In genomic region chr2:46915281-46915810, GRCh38 we compare ENCODE assay signal across 8 cellular contexts. TPM values are rescaled to one million over a fixed set of nuclear protein-coding genes. Genes with fewer than 3 reads are reported as not detected.
A peak's percentile ranks its signal among the peaks of the same experiment; 100 is the strongest.
DNase-seq lines count a peak whose midpoint lies in the region; ATAC-seq and TF ChIP-seq lines count a peak whose summit lies in the region.

TSS of gene MCFD2 (minus strand) at chr2:46915806. CDS start at chr2:46909171, 6,635 bp downstream.

- H3K9me3 ChIP-seq in neuron (ENCODE audit: low read length) = no peaks in the 10 kb centered on the region

- DNase-seq in activated CD4-positive, alpha-beta T cell treated with anti-CD3 and anti-CD28 coated beads for 36 hours = peak; percentile 29
- no peak for DNase-seq in activated CD4-positive, alpha-beta T cell treated with anti-CD3 and anti-CD28 coated beads for 48 hours
- DNase-seq in activated B cell treated with CpG ODN at 0.5 μM for 24 hours (no peak), fibroblast of the aortic adventitia (ENCODE audit: low read depth) (no peak), LoVo (ENCODE audit: low spot score) (no peak), NCI-H2081 (lab: John Stamatoyannopoulos, UW) (no peak)

- H3K27me3 Mint-ChIP-seq in activated CD4-positive, alpha-beta T cell treated with anti-CD3 and anti-CD28 coated beads for 36 hours = no peaks in the 10 kb centered on the region
- H3K27me3 Mint-ChIP-seq in activated B cell treated with CpG ODN at 0.5 μM for 24 hours = no peaks in the 10 kb centered on the region

- peak within 1 kb of the TSS; percentile 93 for H3K4me3 Mint-ChIP-seq in activated CD4-positive, alpha-beta T cell treated with anti-CD3 and anti-CD28 coated beads for 36 hours
- peak within 1 kb of the TSS; percentile 90 for H3K4me3 Mint-ChIP-seq in activated B cell treated with CpG ODN at 0.5 μM for 24 hours

- intact Hi-C loops in activated CD4-positive, alpha-beta T cell treated with anti-CD3 and anti-CD28 coated beads for 36 hours (cut with DNase I, micrococcal nuclease) = loop anchor here (1.0 to 10.0 kb wide), 7 partner anchors 70 to 1261 kb away; partner anchors contain the start of genes FBXO11 (in 1 of the 2), MSH2 (in 1 of the 2), MSH6 (in 1 of the 2) and PRKCE (in 1 of the 2)
- intact Hi-C loops in activated B cell treated with CpG ODN at 0.5 μM for 24 hours (cut with micrococcal nuclease) = loop anchor here (5.0 kb wide), 1 partner anchor 867 kb away; the partner anchor contains the start of gene MSH6

- CTCF ChIA-PET in activated CD4-positive, alpha-beta T cell treated with anti-CD3 and anti-CD28 coated beads for 36 hours (lab: Charles Lee) = interaction anchor here (1.0 to 1.8 kb wide), 3 partner anchors 10 to 70 kb away, joined by 4 to 5 read pairs (median 4); no protein-coding TSS in a partner anchor
- CTCF ChIA-PET in activated B cell treated with CpG ODN at 0.5 μM for 24 hours (lab: Charles Lee) = interaction anchor here (2.1 kb wide), 1 partner anchor 408 kb away, joined by 12 read pairs; no protein-coding TSS in a partner anchor

- H3K27me3 ChIP-seq in neuron (ENCODE audit: insufficient read depth, low read length) = no peaks in the 10 kb centered on the region

- peaks cover 10% of the 10 kb centered on the region for H3K36me3 ChIP-seq in neuron (ENCODE audit: insufficient read depth, low read length)

- peak; percentile 0 for ATAC-seq in activated CD4-positive, alpha-beta T cell treated with anti-CD3 and anti-CD28 coated beads for 36 hours
- ATAC-seq in HG03175 (IDR thresholded peaks at IDR 0.05; ENCODE audit: unreplicated experiment) (peak; percentile 18), activated B cell treated with CpG ODN at 0.5 μM for 24 hours (ENCODE audit: low read depth) (peak; percentile 29)

- H3K36me3 Mint-ChIP-seq in activated CD4-positive, alpha-beta T cell treated with anti-CD3 and anti-CD28 coated beads for 36 hours (ENCODE audit: low read depth) = peaks cover 13% of the 10 kb centered on the region
- H3K36me3 Mint-ChIP-seq in activated B cell treated with CpG ODN at 0.5 μM for 24 hours (ENCODE audit: low read depth) = peaks cover 19% of the 10 kb centered on the region

- TF ChIP-seq CTCF in activated B cell treated with CpG ODN at 0.5 μM for 24 hours (IDR thresholded peaks at IDR 0.05) (no peak), fibroblast of the aortic adventitia (IDR thresholded peaks at IDR 0.05; ENCODE audit: insufficient read depth, low read length) (no peak)

- POLR2A ChIA-PET in activated CD4-positive, alpha-beta T cell treated with anti-CD3 and anti-CD28 coated beads for 36 hours (lab: Charles Lee) = interaction anchor here (0.6 to 2.0 kb wide), 3 partner anchors 27 to 127 kb away, joined by 3 to 8 read pairs (median 7); no protein-coding TSS in a partner anchor
- POLR2A ChIA-PET in activated B cell treated with CpG ODN at 0.5 μM for 24 hours (lab: Charles Lee) = interaction anchor here (0.9 to 1.7 kb wide), 4 partner anchors 14 to 385 kb away, joined by 3 to 12 read pairs (median 4); no protein-coding TSS in a partner anchor

- no peaks in the 10 kb centered on the region for H3K9me3 Mint-ChIP-seq in activated CD4-positive, alpha-beta T cell treated with anti-CD3 and anti-CD28 coated beads for 36 hours (ENCODE audit: low read depth)
- no peaks in the 10 kb centered on the region for H3K9me3 Mint-ChIP-seq in activated B cell treated with CpG ODN at 0.5 μM for 24 hours

- peak within 1 kb of the TSS; percentile 81 for H3K27ac Mint-ChIP-seq in activated CD4-positive, alpha-beta T cell treated with anti-CD3 and anti-CD28 coated beads for 36 hours
- peak within 1 kb of the TSS; percentile 81 for H3K27ac Mint-ChIP-seq in activated B cell treated with CpG ODN at 0.5 μM for 24 hours

- peaks cover 15% of the 10 kb centered on the region for H3K4me1 ChIP-seq in neuron (ENCODE audit: insufficient read depth, low read length)

- H3K4me1 Mint-ChIP-seq in activated CD4-positive, alpha-beta T cell treated with anti-CD3 and anti-CD28 coated beads for 36 hours = peaks cover 49% of the 10 kb centered on the region
- H3K4me1 Mint-ChIP-seq in activated B cell treated with CpG ODN at 0.5 μM for 24 hours = peaks cover 65% of the 10 kb centered on the region

- H3K4me3 ChIP-seq in fibroblast of the aortic adventitia (ENCODE audit: low read depth, low read length) (peak within 1 kb of the TSS; percentile 82), neuron (ENCODE audit: low read length) (peak within 1 kb of the TSS; percentile 83)

- H2AFZ ChIP-seq in neuron (ENCODE audit: low read depth, low read length) = peak within 1 kb of the TSS; percentile 67

RNA-seq across cellular contexts. Expression of gene MCFD2, which starts in this region (rescaled TPM):
- 10 to 100 TPM; 40.5 to 42.0 TPM for total RNA-seq in activated CD4-positive, alpha-beta T cell treated with anti-CD3 and anti-CD28 coated beads for 36 hours
- total RNA-seq in activated B cell treated with CpG ODN at 0.5 μM for 24 hours (48.0 and 50.7 TPM in 2 replicates), fibroblast of the aortic adventitia (ENCODE audit: low replicate concordance) (73.8 and 265 TPM in 2 replicates)
